ENCODE assay signal across 19 cellular contexts in the genomic region with DNA sequence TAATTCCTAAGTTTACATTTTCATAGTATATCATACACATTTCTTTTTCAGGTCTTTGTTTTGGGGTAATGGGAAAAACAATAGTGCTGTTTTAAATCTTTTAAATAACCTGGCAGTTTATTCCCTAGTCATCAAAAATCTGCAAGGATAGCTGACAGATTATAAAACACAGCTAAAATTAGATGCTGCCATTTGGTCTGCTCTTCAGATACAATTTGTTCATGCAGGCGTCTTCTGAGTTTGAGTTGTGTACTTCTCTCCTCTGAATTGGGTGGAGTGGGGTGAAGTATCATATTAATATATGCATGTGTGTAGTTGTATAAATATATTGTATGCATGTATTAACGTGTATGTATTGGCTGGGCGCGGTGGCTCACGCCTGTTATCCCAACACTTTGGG.
"Had no signal": no experiment of that assay in that cellular context is flagged by ENCODE, and none has a peak within 500 bp of the region (broad histone marks: within the 10 kb centered on the region; RNA-seq: fewer than 3 reads in every experiment).

No MANE protein-coding gene starts in this region.

- H3K4me3 ChIP-seq: prostate gland, sigmoid colon, suprapubic skin, thyroid gland had no signal

- H3K9me3 ChIP-seq: prostate gland, sigmoid colon, suprapubic skin, thyroid gland had no signal

- H3K27me3 ChIP-seq: sigmoid colon, suprapubic skin, thyroid gland had no signal

- H3K27ac Mint-ChIP-seq: nephron progenitor cell; stimulated activated effector memory CD8-positive, alpha-beta T cell treated with anti-CD3 and anti-CD28 coated beads, Interleukin-12 subunit alpha, Interleukin-12 subunit beta, amount 100 ng/mL, for 72 hours; type B pancreatic cell had no signal

- H3K4me1 ChIP-seq: parathyroid adenoma, prostate gland, sigmoid colon, suprapubic skin, thyroid gland had no signal

- H3K27me3 Mint-ChIP-seq: naive thymus-derived CD4-positive, alpha-beta T cell; type B pancreatic cell had no signal

- H3K27ac ChIP-seq: parathyroid adenoma, prostate gland, sigmoid colon, suprapubic skin, thyroid gland had no signal

- H3K9me3 Mint-ChIP-seq: immature natural killer cell; naive thymus-derived CD4-positive, alpha-beta T cell; stimulated activated effector memory CD8-positive, alpha-beta T cell treated with anti-CD3 and anti-CD28 coated beads, Interleukin-12 subunit alpha, Interleukin-12 subunit beta, amount 100 ng/mL, for 72 hours had no signal

- H3K4me3 Mint-ChIP-seq: immature natural killer cell; naive thymus-derived CD4-positive, alpha-beta T cell; nephron progenitor cell; stimulated activated effector memory CD8-positive, alpha-beta T cell treated with anti-CD3 and anti-CD28 coated beads, Interleukin-12 subunit alpha, Interleukin-12 subunit beta, amount 100 ng/mL, for 72 hours; type B pancreatic cell had no signal

- DNase-seq: effector memory CD4-positive, alpha-beta T cell; immature natural killer cell; kidney; left cardiac atrium; mesendoderm; naive thymus-derived CD4-positive, alpha-beta T cell; nephron progenitor cell; retina; sigmoid colon; stimulated activated CD4-positive, alpha-beta T cell treated with anti-CD3 and anti-CD28 coated beads, Interleukin-4, amount 100 ng/mL, for 1 hour; stimulated activated CD8-positive, alpha-beta memory T cell treated with anti-CD3 and anti-CD28 coated beads, Interleukin-4, amount 100 ng/mL, for 48 hours; stimulated activated naive CD8-positive, alpha-beta T cell treated with anti-CD3 and anti-CD28 coated beads, Interleukin-15, Interleukin-2, amounts not matched to agents 100 U/mL and 50 U/mL, for 24 hours; thyroid gland had no signal

- H3K4me1 Mint-ChIP-seq: nephron progenitor cell; stimulated activated effector memory CD8-positive, alpha-beta T cell treated with anti-CD3 and anti-CD28 coated beads, Interleukin-12 subunit alpha, Interleukin-12 subunit beta, amount 100 ng/mL, for 72 hours had no signal

- ATAC-seq: esophagus mucosa; naive thymus-derived CD4-positive, alpha-beta T cell; stimulated activated effector memory CD8-positive, alpha-beta T cell treated with anti-CD3 and anti-CD28 coated beads, Interleukin-12 subunit alpha, Interleukin-12 subunit beta, amount 100 ng/mL, for 72 hours; stimulated activated naive CD8-positive, alpha-beta T cell treated with anti-CD3 and anti-CD28 coated beads, Interleukin-15, Interleukin-2, amounts not matched to agents 100 U/mL and 50 U/mL, for 24 hours had no signal
